Comparison of ENCODE assay signal across 8 cellular contexts in the genomic region with DNA sequence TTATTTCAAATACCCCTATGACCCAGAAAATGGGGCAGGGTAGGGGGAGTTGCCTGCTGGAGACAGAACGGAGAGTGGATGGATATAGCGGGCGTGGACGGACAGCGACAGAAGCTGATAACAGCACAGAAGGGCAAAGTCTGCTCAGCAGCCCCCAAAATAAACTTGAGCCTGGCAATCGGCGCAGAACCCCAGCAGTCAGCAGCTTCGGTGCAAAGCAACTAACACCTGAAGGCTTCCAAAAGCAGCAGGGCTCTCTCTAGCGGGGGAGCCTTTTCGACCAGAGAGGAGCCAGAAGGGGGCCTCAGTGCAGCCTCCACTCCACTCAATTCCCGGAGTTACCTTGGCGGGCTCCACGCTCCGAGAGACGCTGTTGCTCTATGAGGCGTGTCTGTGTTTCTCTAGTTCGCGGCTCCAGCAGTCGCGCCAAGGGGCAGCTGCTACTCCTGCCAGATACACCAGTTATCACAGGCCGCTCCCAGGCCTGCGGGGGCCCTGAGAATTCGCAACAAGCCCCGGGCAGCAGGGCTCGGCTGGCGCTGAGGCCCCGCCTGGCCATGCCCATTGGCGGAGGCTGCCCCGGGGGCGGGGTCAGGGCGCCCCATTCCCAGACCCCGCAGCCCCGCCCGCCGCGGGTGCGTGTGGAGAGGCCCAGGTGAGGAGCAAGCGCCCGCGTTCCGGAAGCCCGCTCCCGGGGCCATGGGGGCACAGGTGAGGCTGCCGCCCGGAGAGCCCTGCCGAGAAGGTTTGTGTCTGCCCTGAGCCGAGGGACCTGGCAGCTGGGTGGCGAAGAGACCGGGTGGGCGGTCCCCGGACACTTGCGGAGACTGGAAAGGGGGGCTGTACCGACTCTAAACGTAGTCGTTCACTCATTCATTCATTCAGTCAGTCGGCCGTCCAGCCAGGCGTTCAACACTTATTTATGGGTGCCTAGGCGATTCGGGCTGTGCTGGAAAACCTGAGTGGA. TPM values are rescaled to one million over a fixed set of nuclear protein-coding genes. Genes with fewer than 3 reads are reported as not detected.
DNase-seq lines count a peak whose midpoint lies in the region; ATAC-seq and TF ChIP-seq lines count a peak whose summit lies in the region.

TSS of gene CNGA1 (minus strand) at position 541 of the 967 bp plus-strand sequence. CDS start 63,992 bp downstream, outside the sequence.
TSS of gene NIPAL1 (plus strand) at position 632 of the 967 bp plus-strand sequence. CDS start at position 700, 68 bp downstream.

- CTCF ChIA-PET in AG04450 (lab: Charles Lee): no interaction called here

- no peak within 1 kb of the TSS for H3K27ac Mint-ChIP-seq in central memory CD8-positive, alpha-beta T cell (ENCODE audit: low read depth)

- H3K27me3 Mint-ChIP-seq in central memory CD8-positive, alpha-beta T cell: peaks cover 31% of the 10 kb centered on the region

- DNase-seq in AG04450 (ENCODE audit: low read depth, low spot score) (no peak), NCI-H2196 treated with DMSO at 0.1 percent for 48 hours (lab: John Stamatoyannopoulos, UW; ENCODE audit: unreplicated experiment) (peak; percentile 62), kidney glomerular epithelial cell (lab: John Stamatoyannopoulos, UW) (peak; percentile 24)
- peak; percentile 17 to 33 for DNase-seq in central memory CD8-positive, alpha-beta T cell (ENCODE audit: low spot score in 2 of 2)
- peak; percentile 17 to 54 for DNase-seq in stimulated activated CD4-positive, alpha-beta T cell treated with anti-CD3 and anti-CD28 coated beads, Interleukin-1b, Interleukin-23, amount 100 ng/mL, for 1 hour (ENCODE audit: low read depth in 2 of 2)

- H3K36me3 Mint-ChIP-seq in central memory CD8-positive, alpha-beta T cell (ENCODE audit: insufficient read depth): peaks cover 4% of the 10 kb centered on the region

- H3K4me3 ChIP-seq in AG04450 (ENCODE audit: low read depth, low read length): peak within 1 kb of the TSS; percentile 63

- H3K27ac ChIP-seq in AG04450 (ENCODE audit: low read depth, low read length): no peak within 1 kb of the TSS

- H3K9me3 ChIP-seq in AG04450 (ENCODE audit: control insufficient read depth, insufficient read depth, low read length): no peaks in the 10 kb centered on the region; the same call in 1 of the 2 replicates

- H3K27me3 ChIP-seq in AG04450 (ENCODE audit: control insufficient read depth, insufficient read depth, low read length): peaks cover 8% of the 10 kb centered on the region

- ATAC-seq in GM18870 (IDR thresholded peaks at IDR 0.05; ENCODE audit: unreplicated experiment) (peak; percentile 66), HG03103 (IDR thresholded peaks at IDR 0.05; ENCODE audit: low read depth, unreplicated experiment) (peak; percentile 86)
- ATAC-seq in activated CD4-positive, CD25-positive, alpha-beta regulatory T cell treated with anti-CD3 and anti-CD28 coated beads, Interleukin-2, amount 50 U/mL, for 24 hours: peak; percentile 77 to 78
- peak; percentile 76 for ATAC-seq in central memory CD8-positive, alpha-beta T cell (replicated peaks; ENCODE audit: extremely low read depth, poor library complexity, severe bottlenecking)

- H3K4me3 Mint-ChIP-seq in central memory CD8-positive, alpha-beta T cell: peak within 1 kb of the TSS; percentile 77

- POLR2A ChIA-PET in AG04450 (lab: Yijun Ruan, JAX): no interaction called here

- peak; percentile 47 for TF ChIP-seq CTCF in AG04450 (IDR thresholded peaks at IDR 0.05; ENCODE audit: low read depth, low read length)

- H3K4me1 Mint-ChIP-seq in central memory CD8-positive, alpha-beta T cell: peaks cover 5% of the 10 kb centered on the region

- H3K9me3 Mint-ChIP-seq in central memory CD8-positive, alpha-beta T cell: no peaks in the 10 kb centered on the region

RNA-seq across cellular contexts. Expression of gene CNGA1, which starts in this region (rescaled TPM):
- polyA plus RNA-seq in AG04450 (2011; rRNA removed): not detected in 2 replicates
- polyA minus RNA-seq in AG04450 (2011; rRNA and poly(A)+ RNA removed): not detected in 2 replicates

RNA-seq across cellular contexts. Expression of gene NIPAL1, which starts in this region (rescaled TPM):
- 0.22 and 0.26 TPM in 2 replicates for polyA plus RNA-seq in AG04450 (2011; rRNA removed)
- 0.18 and 1.2 TPM in 2 replicates for polyA minus RNA-seq in AG04450 (2011; rRNA and poly(A)+ RNA removed)
